In genomic region chr3:69409831-69410230, GRCh38 we compare ENCODE assay signal across 12 cellular contexts. TPM values are rescaled to one million over a fixed set of nuclear protein-coding genes. Genes with fewer than 3 reads are reported as not detected.
DNase-seq lines count a peak whose midpoint lies in the region; ATAC-seq and TF ChIP-seq lines count a peak whose summit lies in the region.
"Had no signal": no experiment of that assay in that cellular context is flagged by ENCODE, and none has a peak within 500 bp of the region (broad histone marks: within the 10 kb centered on the region; RNA-seq: fewer than 3 reads in every experiment).

No MANE protein-coding gene starts in this region.

- H3K4me1 Mint-ChIP-seq in immature natural killer cell = peaks cover 6 to 7% of the 10 kb centered on the region in 2 donors

- TF ChIP-seq POLR2A in thyroid gland (IDR thresholded peaks at IDR 0.05) = no peak

- H3K27ac Mint-ChIP-seq in immature natural killer cell = no peak overlapping the region
- H3K27ac Mint-ChIP-seq: activated T-helper 2 cell treated with anti-CD3 and anti-CD28 coated beads, Interferon-gamma antibody, Interleukin-2, Interleukin-4, amounts not matched to agents 10 μg/mL and 5 μg/mL and 100 μg/mL, durations not matched to agents 14 hours and 24 hours and 36 hours; naive thymus-derived CD4-positive, alpha-beta T cell; stimulated activated naive CD8-positive, alpha-beta T cell treated with anti-CD3 and anti-CD28 coated beads, Interleukin-15, Interleukin-2, amounts not matched to agents 100 ng/mL and 50 ng/mL, for 24 hours had no signal

- intact Hi-C loops in ascending aorta (cut with DNase I) (loop anchor here (5.0 kb wide), 2 partner anchors 83 to 103 kb away; no protein-coding TSS in a partner anchor), left lung (cut with DNase I) (no loop called here), thyroid gland (cut with DNase I) (loop anchor here (10.0 kb wide), 1 partner anchor 105 kb away; no protein-coding TSS in a partner anchor)

- H3K4me3 Mint-ChIP-seq in immature natural killer cell = no peak overlapping the region
- H3K4me3 Mint-ChIP-seq: naive thymus-derived CD4-positive, alpha-beta T cell; stimulated activated naive CD8-positive, alpha-beta T cell treated with anti-CD3 and anti-CD28 coated beads, Interleukin-15, Interleukin-2, amounts not matched to agents 100 ng/mL and 50 ng/mL, for 24 hours had no signal

- DNase-seq in NCI-H2107 treated with DMSO at 0.1 percent for 48 hours (lab: John Stamatoyannopoulos, UW; ENCODE audit: unreplicated experiment) (peak; percentile 8), NCI-H2107 (lab: John Stamatoyannopoulos, UW) (no peak), ascending aorta (ENCODE audit: low spot score in 2 of 2) (no peak), left lung (no peak), thyroid gland (no peak), immature natural killer cell (no peak), NCI-H1092 (lab: John Stamatoyannopoulos, UW) (no peak), retina (no peak)
- DNase-seq: 8988T had no signal

- H3K36me3 Mint-ChIP-seq in immature natural killer cell = no peaks in the 10 kb centered on the region
- H3K36me3 Mint-ChIP-seq: naive thymus-derived CD4-positive, alpha-beta T cell had no signal

- H3K9me3 Mint-ChIP-seq in immature natural killer cell = peaks cover 0 to 4% (median 0%) of the 10 kb centered on the region in 6 donors
- H3K9me3 Mint-ChIP-seq: activated T-helper 2 cell treated with anti-CD3 and anti-CD28 coated beads, Interferon-gamma antibody, Interleukin-2, Interleukin-4, amounts not matched to agents 10 μg/mL and 5 μg/mL and 100 μg/mL, durations not matched to agents 14 hours and 24 hours and 36 hours had no signal

- no peak for TF ChIP-seq CTCF in ascending aorta (IDR thresholded peaks at IDR 0.05)
- no peak for TF ChIP-seq CTCF in left lung (IDR thresholded peaks at IDR 0.05)
- no peak for TF ChIP-seq CTCF in thyroid gland (IDR thresholded peaks at IDR 0.05)

- H3K27ac ChIP-seq in ascending aorta (peak overlapping the region; percentile 42 to 54), left lung (peak overlapping the region; percentile 69 to 71), thyroid gland (peak overlapping the region; percentile 21 to 70 (median 63))

- H3K27me3 Mint-ChIP-seq in immature natural killer cell (ENCODE audit: low read depth in 3 of 3) = peaks cover 0 to 2% (median 2%) of the 10 kb centered on the region in 3 donors

- H3K4me1 ChIP-seq in ascending aorta (peaks cover 0 to 7% of the 10 kb centered on the region in 2 donors), left lung (peaks cover 10 to 30% of the 10 kb centered on the region in 2 donors), thyroid gland (peaks cover 28 to 42% of the 10 kb centered on the region in 2 donors)

- ATAC-seq in left lung = peak; percentile 79

- WGBS in thyroid gland, 2 donors = 80 to 89% methylated on average over 1 of the region's 1 CpG

- H3K36me3 ChIP-seq in ascending aorta (no peaks in the 10 kb centered on the region), left lung (no peaks in the 10 kb centered on the region), thyroid gland (no peaks in the 10 kb centered on the region)

- H3K9me3 ChIP-seq in ascending aorta = no peaks in the 10 kb centered on the region
- peaks cover 0 to 6% of the 10 kb centered on the region in 2 donors for H3K9me3 ChIP-seq in left lung
- no peaks in the 10 kb centered on the region for H3K9me3 ChIP-seq in thyroid gland

- H3K27me3 ChIP-seq in ascending aorta = no peaks in the 10 kb centered on the region
- no peaks in the 10 kb centered on the region for H3K27me3 ChIP-seq in left lung
- no peaks in the 10 kb centered on the region for H3K27me3 ChIP-seq in thyroid gland

- peak overlapping the region in 1 of 2 donors; percentile 25 for H3K4me3 ChIP-seq in ascending aorta
- H3K4me3 ChIP-seq in left lung = no peak overlapping the region
- H3K4me3 ChIP-seq in thyroid gland (replicated peaks in 1 of 3) = no peak overlapping the region

RNA-seq across cellular contexts. Expression of gene FRMD4B, which starts 23.9 kb away (rescaled TPM):
- total RNA-seq in ascending aorta (13.5 TPM), left lung (10 to 100 TPM; 49.0 to 70.6 TPM), thyroid gland (100 to 1,000 TPM; 109 to 224 (median 161) TPM)
- 10 to 100 TPM in 1 of 3 donors, 1 to 10 TPM in 2; 1.3 to 16.1 (median 5.4) TPM for polyA plus RNA-seq in immature natural killer cell

Comparison
In these comparisons a context has a peak if more than half of its experiments do, and no peak if none do; other contexts are left out.
1. intact Hi-C loops: an anchor here in ascending aorta (5.0 kb wide) and thyroid gland (10.0 kb wide); none called in left lung.